Comparison of ENCODE assay signal across 8 cellular contexts in the genomic region with DNA sequence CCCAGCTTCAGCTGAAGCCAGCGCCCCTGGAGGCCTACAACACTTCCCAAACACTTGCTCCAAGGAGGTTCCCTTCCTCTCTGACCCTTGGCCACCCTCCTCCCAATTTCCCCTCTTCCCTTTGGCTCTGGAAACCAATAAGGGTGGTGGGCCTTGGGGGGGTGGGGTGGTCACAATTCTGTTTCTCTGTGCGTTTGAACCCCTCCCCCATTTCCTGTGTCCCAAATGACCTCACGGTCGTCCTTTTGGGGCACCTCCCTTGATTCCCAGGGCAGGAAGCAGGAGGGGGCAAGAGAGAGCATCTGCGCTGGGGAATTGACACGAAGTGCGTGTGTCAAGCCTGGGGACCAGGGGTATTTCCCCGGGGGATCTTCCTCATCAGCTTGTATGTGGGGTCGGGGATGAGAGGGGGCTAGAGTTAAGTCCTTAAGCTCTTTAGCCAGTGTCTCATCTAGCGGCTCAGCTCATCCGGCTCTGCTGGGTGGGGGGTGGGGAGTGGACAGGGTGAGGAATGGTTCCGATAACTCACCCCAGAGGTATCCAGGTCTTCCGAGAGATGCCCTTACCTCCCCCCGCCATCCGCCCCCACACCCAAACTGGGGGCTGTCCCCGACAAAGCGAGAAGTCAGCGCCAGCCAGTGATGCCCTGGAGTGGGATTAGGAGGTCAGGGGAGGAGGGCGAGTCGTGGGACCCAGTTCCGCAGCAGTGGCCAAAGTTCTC. TPM values are rescaled to one million over a fixed set of nuclear protein-coding genes. Genes with fewer than 3 reads are reported as not detected.
DNase-seq lines count a peak whose midpoint lies in the region; ATAC-seq and TF ChIP-seq lines count a peak whose summit lies in the region.

No MANE protein-coding gene starts in this region.

- CTCF ChIA-PET in RWPE1 (lab: Yijun Ruan, JAX) = interaction anchor here (0.5 to 2.0 kb wide), 4 partner anchors 8 to 77 kb away, joined by 3 to 11 read pairs (median 4); partner anchors contain the start of gene VSIG2

- H3K27ac ChIP-seq in tibial artery = peak overlapping the region; percentile 95 to 98
- no peak overlapping the region for H3K27ac ChIP-seq in RWPE1

- intact Hi-C loops in activated CD4-positive, alpha-beta T cell treated with anti-CD3 and anti-CD28 coated beads, Interleukin-2, amount 10 ng/mL, durations not matched to agents 24 days and 14 days (cut with micrococcal nuclease) = no loop called here
- intact Hi-C loops in tibial artery (cut with DNase I; ENCODE audit: low total_unique reads) = loop anchor here (2.0 to 10.0 kb wide), 3 partner anchors 36 to 863 kb away; partner anchors contain the start of gene CHEK1

- ATAC-seq in activated T-cell treated with anti-CD3 and anti-CD28 coated beads, Interleukin-2, amount 50 U/mL, for 72 hours (replicated peaks in 1 of 2) = no peak

- H3K9me3 Mint-ChIP-seq in activated CD4-positive, alpha-beta T cell treated with anti-CD3 and anti-CD28 coated beads, Interleukin-2, amount 10 ng/mL, durations not matched to agents 24 days and 14 days = no peaks in the 10 kb centered on the region
- H3K9me3 Mint-ChIP-seq in activated T-cell treated with anti-CD3 and anti-CD28 coated beads, Interleukin-2, amount 50 U/mL, for 72 hours = no peaks in the 10 kb centered on the region

- H3K27ac Mint-ChIP-seq in activated CD4-positive, alpha-beta T cell treated with anti-CD3 and anti-CD28 coated beads, Interleukin-2, amount 10 ng/mL, durations not matched to agents 24 days and 14 days = no peak overlapping the region
- no peak overlapping the region for H3K27ac Mint-ChIP-seq in activated T-cell treated with anti-CD3 and anti-CD28 coated beads, Interleukin-2, amount 50 U/mL, for 72 hours

- no peak for TF ChIP-seq CTCF in tibial artery (IDR thresholded peaks at IDR 0.05)
- TF ChIP-seq CTCF in RWPE1 (conservative IDR thresholded peaks at IDR 0.05; ENCODE audit: low read depth) = no peak

- peak overlapping the region; percentile 77 to 94 for H3K4me3 ChIP-seq in tibial artery

- peaks cover 12% of the 10 kb centered on the region for H3K4me1 Mint-ChIP-seq in activated CD4-positive, alpha-beta T cell treated with anti-CD3 and anti-CD28 coated beads, Interleukin-2, amount 10 ng/mL, durations not matched to agents 24 days and 14 days
- peaks cover 36% of the 10 kb centered on the region for H3K4me1 Mint-ChIP-seq in activated T-cell treated with anti-CD3 and anti-CD28 coated beads, Interleukin-2, amount 50 U/mL, for 72 hours (ENCODE audit: low read depth)

- H3K36me3 Mint-ChIP-seq in activated CD4-positive, alpha-beta T cell treated with anti-CD3 and anti-CD28 coated beads, Interleukin-2, amount 10 ng/mL, durations not matched to agents 24 days and 14 days (ENCODE audit: low read depth) = peaks cover 5% of the 10 kb centered on the region
- peaks cover 0 to 2% of the 10 kb centered on the region in 2 donors for H3K36me3 Mint-ChIP-seq in activated T-cell treated with anti-CD3 and anti-CD28 coated beads, Interleukin-2, amount 50 U/mL, for 72 hours (ENCODE audit: insufficient read depth in 2 of 2)

- H3K4me1 ChIP-seq in tibial artery = peaks cover 0 to 48% (median 33%) of the 10 kb centered on the region in 4 donors

- peak; percentile 57 for DNase-seq in activated CD4-positive, alpha-beta T cell treated with anti-CD3 and anti-CD28 coated beads, Interleukin-2, amount 10 ng/mL, durations not matched to agents 24 days and 14 days
- no peak for DNase-seq in activated CD4-positive, alpha-beta T cell treated with anti-CD3 and anti-CD28 coated beads for 1 hour
- no peak for DNase-seq in activated T-cell treated with anti-CD3 and anti-CD28 coated beads, Interleukin-2, amount 50 U/mL, for 72 hours
- DNase-seq in left kidney (ENCODE audit: low read depth, low spot score) (peak; percentile 29), tibial artery (no peak), RWPE1 (ENCODE audit: low spot score) (no peak), GM19238 (ENCODE audit: insufficient read length, low spot score) (no peak), NOMO-1 treated with dmso at 0.1 percent for 144 hours (lab: John Stamatoyannopoulos, UW; ENCODE audit: unreplicated experiment) (no peak)

- H3K9me3 ChIP-seq in tibial artery = no peaks in the 10 kb centered on the region

- no peaks in the 10 kb centered on the region for H3K27me3 ChIP-seq in tibial artery

- H3K27me3 Mint-ChIP-seq in activated CD4-positive, alpha-beta T cell treated with anti-CD3 and anti-CD28 coated beads, Interleukin-2, amount 10 ng/mL, durations not matched to agents 24 days and 14 days = peaks cover 42% of the 10 kb centered on the region
- H3K27me3 Mint-ChIP-seq in activated T-cell treated with anti-CD3 and anti-CD28 coated beads, Interleukin-2, amount 50 U/mL, for 72 hours (ENCODE audit: low read depth) = peaks cover 39% of the 10 kb centered on the region

- peaks cover 0 to 7% (median under 1%) of the 10 kb centered on the region in 3 donors for H3K36me3 ChIP-seq in tibial artery

- H3K4me3 Mint-ChIP-seq in activated CD4-positive, alpha-beta T cell treated with anti-CD3 and anti-CD28 coated beads, Interleukin-2, amount 10 ng/mL, durations not matched to agents 24 days and 14 days = peak overlapping the region; percentile 84
- peak overlapping the region; percentile 68 to 99 for H3K4me3 Mint-ChIP-seq in activated T-cell treated with anti-CD3 and anti-CD28 coated beads, Interleukin-2, amount 50 U/mL, for 72 hours

- POLR2A ChIA-PET in RWPE1 (lab: Yijun Ruan, JAX; ENCODE audit: low non-redundant PET) = no interaction called here

RNA-seq across cellular contexts. Expression of gene ESAM, which starts 0.6 kb away (rescaled TPM):
- 0.24 TPM in 1 of 2 replicates, not detected in the other for total RNA-seq in activated CD4-positive, alpha-beta T cell treated with anti-CD3 and anti-CD28 coated beads, Interleukin-2, amount 10 ng/mL, durations not matched to agents 24 days and 14 days
- total RNA-seq in activated T-cell treated with anti-CD3 and anti-CD28 coated beads, Interleukin-2, amount 50 U/mL, for 72 hours = 1 to 10 TPM in 1 of 2 donors, under 1 TPM in 1; 0.88 to 1.1 TPM

RNA-seq across cellular contexts. Expression of gene VSIG2, which starts 9.4 kb away (rescaled TPM):
- total RNA-seq in activated CD4-positive, alpha-beta T cell treated with anti-CD3 and anti-CD28 coated beads, Interleukin-2, amount 10 ng/mL, durations not matched to agents 24 days and 14 days = 0.23 TPM in 1 of 2 replicates, not detected in the other
- total RNA-seq in activated T-cell treated with anti-CD3 and anti-CD28 coated beads, Interleukin-2, amount 50 U/mL, for 72 hours = under 1 TPM; 0.35 to 0.48 TPM

RNA-seq across cellular contexts. Expression of gene NRGN, which starts 21.7 kb away (rescaled TPM):
- 4.4 and 5.4 TPM in 2 replicates for total RNA-seq in activated CD4-positive, alpha-beta T cell treated with anti-CD3 and anti-CD28 coated beads, Interleukin-2, amount 10 ng/mL, durations not matched to agents 24 days and 14 days
- 1 to 10 TPM; 4.2 to 4.4 TPM for total RNA-seq in activated T-cell treated with anti-CD3 and anti-CD28 coated beads, Interleukin-2, amount 50 U/mL, for 72 hours

RNA-seq across cellular contexts. Expression of gene MSANTD2, which starts 38.7 kb away (rescaled TPM):
- total RNA-seq in activated CD4-positive, alpha-beta T cell treated with anti-CD3 and anti-CD28 coated beads, Interleukin-2, amount 10 ng/mL, durations not matched to agents 24 days and 14 days = 10.6 TPM in 2 replicates
- total RNA-seq in activated T-cell treated with anti-CD3 and anti-CD28 coated beads, Interleukin-2, amount 50 U/mL, for 72 hours = 10 to 100 TPM; 11.1 to 12.5 TPM

Comparison
In these comparisons a context has a peak if more than half of its experiments do, and no peak if none do; other contexts are left out.
1. DNase-seq: peak in activated CD4-positive, alpha-beta T cell treated with anti-CD3 and anti-CD28 coated beads, Interleukin-2, amount 10 ng/mL, durations not matched to agents 24 days and 14 days (single experiment) and left kidney (single experiment); none in activated CD4-positive, alpha-beta T cell treated with anti-CD3 and anti-CD28 coated beads for 1 hour (single experiment), activated T-cell treated with anti-CD3 and anti-CD28 coated beads, Interleukin-2, amount 50 U/mL, for 72 hours (0 of 2), tibial artery (0 of 2), RWPE1 (single experiment), GM19238 (single experiment) and NOMO-1 treated with dmso at 0.1 percent for 144 hours (single experiment).